Comparison of ENCODE assay signal across 8 cellular contexts in genomic region chr22:38504731-38505594, GRCh38. TPM values are rescaled to one million over a fixed set of nuclear protein-coding genes. Genes with fewer than 3 reads are reported as not detected.
DNase-seq lines count a peak whose midpoint lies in the region; ATAC-seq, FAIRE-seq and TF ChIP-seq lines count a peak whose summit lies in the region.

No MANE protein-coding gene starts in this region.

- DNase-seq in AG04450 (ENCODE audit: low read depth, low spot score) = no peak
- peak; percentile 50 for DNase-seq in T-helper 2 cell treated with Interferon-gamma antibody and Interleukin-4, amounts not matched to agents 5 μg/mL and 100 μg/mL, for 36 hours (ENCODE audit: low spot score)
- no peak for DNase-seq in GM12878 (ENCODE audit: low read depth, low spot score)
- DNase-seq in kidney tubule cell (ENCODE audit: low spot score) = peak; percentile 61
- DNase-seq in stimulated activated CD4-positive, alpha-beta T cell treated with anti-CD3 and anti-CD28 coated beads, Interleukin-4, amount 100 ng/mL, for 24 hours = peak; percentile 62
- DNase-seq in iPS-NIHi11 (ENCODE audit: low spot score) = no peak

- H2AFZ ChIP-seq in GM12878 (ENCODE audit: control insufficient read depth, low read depth, low read length) = no peak overlapping the region

- no peak for TF ChIP-seq CTCF in AG04450 (IDR thresholded peaks at IDR 0.05; ENCODE audit: low read depth, low read length)
- peak; percentile 27; the same call in 1 of the 2 replicates for TF ChIP-seq CTCF in HEK293 (tag by site-specific recombination; IDR thresholded peaks at IDR 0.05)
- TF ChIP-seq CTCF in GM12878 (IDR thresholded peaks at IDR 0.05 in 2 of 3, conservative IDR thresholded peaks at IDR 0.05 in 1 of 3; ENCODE audit: control insufficient read depth in 2 of 3, extremely low read depth in 1 of 3, insufficient read depth in 1 of 3, low read depth in 3 of 3, low read length in 3 of 3) = no peak

- H3K36me3 Mint-ChIP-seq in T-helper 2 cell treated with Interferon-gamma antibody and Interleukin-4, amounts not matched to agents 5 μg/mL and 100 μg/mL, for 36 hours (ENCODE audit: low read depth) = peaks cover 59% of the 10 kb centered on the region

- H3K4me1 Mint-ChIP-seq in T-helper 2 cell treated with Interferon-gamma antibody and Interleukin-4, amounts not matched to agents 5 μg/mL and 100 μg/mL, for 36 hours (ENCODE audit: low read depth) = peaks cover 35% of the 10 kb centered on the region

- H3K36me3 ChIP-seq in HEK293 (ENCODE audit: control insufficient read depth in 2 of 2, insufficient read depth in 1 of 2, low read length in 2 of 2) (peaks cover 32 to 51% of the 10 kb centered on the region in 2 experiments), GM12878 (ENCODE audit: control insufficient read depth in 2 of 2, insufficient read depth in 2 of 2, low read length in 1 of 2) (peaks cover 0 to 30% of the 10 kb centered on the region in 2 experiments)

- H3K27ac Mint-ChIP-seq in T-helper 2 cell treated with Interferon-gamma antibody and Interleukin-4, amounts not matched to agents 5 μg/mL and 100 μg/mL, for 36 hours = peak overlapping the region; percentile 97

- H3K27me3 Mint-ChIP-seq in T-helper 2 cell treated with Interferon-gamma antibody and Interleukin-4, amounts not matched to agents 5 μg/mL and 100 μg/mL, for 36 hours (ENCODE audit: low read depth) = no peaks in the 10 kb centered on the region

- TF ChIP-seq EP300 in GM12878 (IDR thresholded peaks at IDR 0.05; ENCODE audit: borderline replicate concordance in 1 of 2, control insufficient read depth in 1 of 2, low read depth in 2 of 2, low read length in 2 of 2) = no peak

- WGBS in GM12878 (ENCODE audit: insufficient coverage, insufficient replicate concordance, low lambda C conversion rate, missing lambda C conversion rate) = under 1% methylated on average over 40 of the region's 40 CpGs

- peaks cover 7% of the 10 kb centered on the region; the same call in 1 of the 2 replicates for H4K20me1 ChIP-seq in GM12878 (ENCODE audit: control insufficient read depth, insufficient read depth)

- H3K4me2 ChIP-seq in GM12878 (ENCODE audit: control insufficient read depth, insufficient read depth) = peak overlapping the region; percentile 88

- no peak for TF ChIP-seq RAD21 in GM12878 (IDR thresholded peaks at IDR 0.05; ENCODE audit: insufficient read depth, low read depth, low read length)

- SMC1A ChIA-PET in GM12878 (lab: Charles Lee; ENCODE audit: uncharacterized antibody, unreplicated experiment) = no interaction called here

- in situ Hi-C loops in GM12878 (cut with MboI) = no loop called here

- ATAC-seq in GM12878 (peak; percentile 61), HG03457 (IDR thresholded peaks at IDR 0.05; ENCODE audit: unreplicated experiment) (no peak)

- RAD21 ChIA-PET in GM12878 (lab: Charles Lee; ENCODE audit: unreplicated experiment) = no interaction called here

- FAIRE-seq in GM12878 (lab: Jason Lieb, UNC) = peak; percentile 57

- POLR2A ChIA-PET in AG04450 (lab: Yijun Ruan, JAX) = no interaction called here
- POLR2A ChIA-PET in HEK293 (lab: Yijun Ruan, JAX) = no interaction called here
- POLR2A ChIA-PET in GM12878 (lab: Charles Lee) = no interaction called here

- H3K4me1 ChIP-seq in HEK293 (ENCODE audit: control insufficient read depth, insufficient read depth, low read length) (0 out of 2 replicates have a peak, but pooled peaks cover 5% of the 10 kb centered on the region), GM12878 (ENCODE audit: control insufficient read depth, insufficient read depth, low read length) (no peaks in the 10 kb centered on the region; the same call in none of the 2 replicates)

- H3K4me3 ChIP-seq in AG04450 (ENCODE audit: low read depth, low read length) (peak overlapping the region; percentile 83), HEK293 (ENCODE audit: low read depth, low read length) (peak overlapping the region; percentile 79), GM12878 (peak overlapping the region; percentile 96)

- peak overlapping the region; percentile 98 for H3K27ac ChIP-seq in AG04450 (ENCODE audit: low read depth, low read length)
- peak overlapping the region; percentile 100 for H3K27ac ChIP-seq in HEK293 (ENCODE audit: extremely low read depth, low read depth, low read length)
- H3K27ac ChIP-seq in GM12878 (ENCODE audit: control insufficient read depth, insufficient read depth) = peak overlapping the region; percentile 86

- peak overlapping the region; percentile 93 for H3K4me3 Mint-ChIP-seq in T-helper 2 cell treated with Interferon-gamma antibody and Interleukin-4, amounts not matched to agents 5 μg/mL and 100 μg/mL, for 36 hours

- BruUV-seq in GM12878 (replicated peaks; lab: Mats Ljungman, UMichigan) = no TSS peak

- peaks cover 58% of the 10 kb centered on the region for H3K79me2 ChIP-seq in GM12878 (ENCODE audit: control insufficient read depth, insufficient read depth, low read length)

- H3K9me3 Mint-ChIP-seq in T-helper 2 cell treated with Interferon-gamma antibody and Interleukin-4, amounts not matched to agents 5 μg/mL and 100 μg/mL, for 36 hours = no peaks in the 10 kb centered on the region

- peak overlapping the region; percentile 100 for H3K9ac ChIP-seq in GM12878 (ENCODE audit: control insufficient read depth, insufficient read depth, low read length)

- H3K27me3 ChIP-seq in AG04450 (ENCODE audit: control insufficient read depth, insufficient read depth, low read length) (no peaks in the 10 kb centered on the region), GM12878 (replicated peaks in 1 of 2; ENCODE audit: control insufficient read depth in 2 of 2, insufficient read depth in 2 of 2, low read length in 1 of 2) (no peaks in the 10 kb centered on the region)

- H3K9me3 ChIP-seq in AG04450 (ENCODE audit: control insufficient read depth, insufficient read depth, low read length) = peaks cover 7% of the 10 kb centered on the region; the same call in 1 of the 2 replicates
- no peaks in the 10 kb centered on the region for H3K9me3 ChIP-seq in HEK293 (ENCODE audit: control insufficient read depth, insufficient read depth, low read depth, low read length)
- H3K9me3 ChIP-seq in GM12878 (replicated peaks; ENCODE audit: control insufficient read depth, insufficient read depth, low read length) = no peaks in the 10 kb centered on the region

- TF ChIP-seq POLR2A in GM12878 (IDR thresholded peaks at IDR 0.05; ENCODE audit: low read depth, low read length) = peak; percentile 63

- intact Hi-C loops in GM12878 (cut with micrococcal nuclease; ENCODE audit: unreplicated experiment) = loop anchor here (2.0 to 10.0 kb wide), 2 partner anchors 66 to 200 kb away; partner anchors contain the start of genes DMC1, GTPBP1 and JOSD1

- CTCF ChIA-PET in AG04450 (lab: Charles Lee) (no interaction called here), HEK293 (lab: Yijun Ruan, JAX) (no interaction called here), GM12878 (lab: Yijun Ruan, JAX) (no interaction called here)

RNA-seq across cellular contexts. Expression of gene DDX17, which starts 1.1 kb away (rescaled TPM):
- polyA plus RNA-seq in AG04450 (2011; rRNA removed) (348 and 426 TPM in 2 replicates), GM12878 (2011; rRNA removed) (778 and 793 TPM in 2 replicates), GM12878 (2014; fragmentation: Illumina TruSeq; extraction: Trizol) (310 and 395 TPM in 2 replicates), GM12878 (2014; fragmentation: Nextera tagmentation; extraction: Ambion mirVana) (10 to 100 TPM; 47.1 to 91.4 TPM), GM12878 (2014; rRNA removed) (430 and 457 TPM in 2 replicates), GM12878 (2016; fragmentation: Nextera tagmentation; extraction: Ambion mirVana) (10 to 100 TPM; 25.2 to 30.9 TPM)
- polyA minus RNA-seq in AG04450 (2011; rRNA and poly(A)+ RNA removed) = 503 and 507 TPM in 2 replicates
- total RNA-seq in GM12878 (2013; cell fraction: nucleolus; rRNA removed) = 1,768 and 1,800 TPM in 2 replicates
- total RNA-seq in GM12878 (2014; rRNA removed) (377 and 419 TPM in 2 replicates), GM12878 (2014; rRNA removed; fragmentation: Illumina TruSeq; extraction: Trizol) (223 and 233 TPM in 2 replicates), GM12878 (2021) (340 and 342 TPM in 2 replicates)
- 163 TPM for polyA plus RNA-seq in GM12878 (2011; ENCODE audit: low read depth)
- polyA plus RNA-seq in GM12878 (2011; cell fraction: cytosol; rRNA removed) = 427 and 428 TPM in 2 replicates
- 1,697 and 1,958 TPM in 2 replicates for polyA plus RNA-seq in GM12878 (2011; cell fraction: nucleus; rRNA removed)
- 206 and 224 TPM in 2 replicates for polyA plus RNA-seq in GM12878 (2012)
- polyA minus RNA-seq in GM12878 (2011; rRNA and poly(A)+ RNA removed) = 499 and 606 TPM in 2 replicates
- 150 and 173 TPM in 2 replicates for polyA minus RNA-seq in GM12878 (2011; cell fraction: cytosol; rRNA and poly(A)+ RNA removed)
- polyA minus RNA-seq in GM12878 (2011; cell fraction: nucleus; rRNA and poly(A)+ RNA removed) = 520 and 693 TPM in 2 replicates

RNA-seq across cellular contexts. Expression of gene KDELR3, which starts 37.1 kb away (rescaled TPM):
- polyA plus RNA-seq in AG04450 (2011; rRNA removed) (223 and 278 TPM in 2 replicates), GM12878 (2011; rRNA removed) (0.98 and 1.4 TPM in 2 replicates), GM12878 (2014; fragmentation: Illumina TruSeq; extraction: Trizol) (0.25 and 0.43 TPM in 2 replicates), GM12878 (2014; fragmentation: Nextera tagmentation; extraction: Ambion mirVana) (under 1 TPM; 0.24 TPM), GM12878 (2014; rRNA removed) (0.15 and 0.36 TPM in 2 replicates), GM12878 (2016; fragmentation: Nextera tagmentation; extraction: Ambion mirVana) (under 1 TPM; 0.32 to 0.36 TPM)
- 85.4 and 95.8 TPM in 2 replicates for polyA minus RNA-seq in AG04450 (2011; rRNA and poly(A)+ RNA removed)
- 0.50 and 0.61 TPM in 2 replicates for total RNA-seq in GM12878 (2013; cell fraction: nucleolus; rRNA removed)
- total RNA-seq in GM12878 (2014; rRNA removed) (0.45 TPM in 1 of 2 replicates, not detected in the other), GM12878 (2014; rRNA removed; fragmentation: Illumina TruSeq; extraction: Trizol) (0.18 TPM in 1 of 2 replicates, not detected in the other), GM12878 (2021) (0.18 and 0.19 TPM in 2 replicates)
- polyA plus RNA-seq in GM12878 (2011; ENCODE audit: low read depth) = 2.3 TPM
- polyA plus RNA-seq in GM12878 (2011; cell fraction: cytosol; rRNA removed) = 0.90 and 1.1 TPM in 2 replicates
- polyA plus RNA-seq in GM12878 (2011; cell fraction: nucleus; rRNA removed) = 0.24 and 0.34 TPM in 2 replicates
- polyA plus RNA-seq in GM12878 (2012) = 1.8 and 2.4 TPM in 2 replicates
- polyA minus RNA-seq in GM12878 (2011; rRNA and poly(A)+ RNA removed) = 0.62 and 1.1 TPM in 2 replicates
- polyA minus RNA-seq in GM12878 (2011; cell fraction: cytosol; rRNA and poly(A)+ RNA removed) = not detected in 2 replicates
- polyA minus RNA-seq in GM12878 (2011; cell fraction: nucleus; rRNA and poly(A)+ RNA removed) = not detected in 2 replicates

RNA-seq across cellular contexts. Expression of gene KCNJ4, which starts 50.0 kb away (rescaled TPM):
- polyA plus RNA-seq in AG04450 (2011; rRNA removed) (not detected in 2 replicates), GM12878 (2011; rRNA removed) (not detected in 2 replicates), GM12878 (2014; fragmentation: Illumina TruSeq; extraction: Trizol) (not detected in 2 replicates), GM12878 (2014; fragmentation: Nextera tagmentation; extraction: Ambion mirVana) (not detected), GM12878 (2014; rRNA removed) (not detected in 2 replicates), GM12878 (2016; fragmentation: Nextera tagmentation; extraction: Ambion mirVana) (not detected)
- not detected in 2 replicates for polyA minus RNA-seq in AG04450 (2011; rRNA and poly(A)+ RNA removed)
- total RNA-seq in GM12878 (2013; cell fraction: nucleolus; rRNA removed) = not detected in 2 replicates
- total RNA-seq in GM12878 (2014; rRNA removed) (not detected in 2 replicates), GM12878 (2014; rRNA removed; fragmentation: Illumina TruSeq; extraction: Trizol) (not detected in 2 replicates), GM12878 (2021) (not detected in 2 replicates)
- polyA plus RNA-seq in GM12878 (2011; ENCODE audit: low read depth) = 0.12 TPM
- polyA plus RNA-seq in GM12878 (2011; cell fraction: cytosol; rRNA removed) = not detected in 2 replicates
- polyA plus RNA-seq in GM12878 (2011; cell fraction: nucleus; rRNA removed) = not detected in 2 replicates
- polyA plus RNA-seq in GM12878 (2012) = 0.07 and 0.13 TPM in 2 replicates
- polyA minus RNA-seq in GM12878 (2011; rRNA and poly(A)+ RNA removed) = not detected in 2 replicates
- not detected in 2 replicates for polyA minus RNA-seq in GM12878 (2011; cell fraction: cytosol; rRNA and poly(A)+ RNA removed)
- not detected in 2 replicates for polyA minus RNA-seq in GM12878 (2011; cell fraction: nucleus; rRNA and poly(A)+ RNA removed)

Comparison
In these comparisons a context has a peak if more than half of its experiments do, and no peak if none do; other contexts are left out.
1. DNase-seq: peak in T-helper 2 cell treated with Interferon-gamma antibody and Interleukin-4, amounts not matched to agents 5 μg/mL and 100 μg/mL, for 36 hours (single experiment), kidney tubule cell (single experiment) and stimulated activated CD4-positive, alpha-beta T cell treated with anti-CD3 and anti-CD28 coated beads, Interleukin-4, amount 100 ng/mL, for 24 hours (single experiment); none in AG04450 (single experiment), GM12878 (single experiment) and iPS-NIHi11 (single experiment).
2. RNA of gene KDELR3, which starts 37.1 kb away (polyA plus RNA-seq): 223 to 278 TPM in AG04450; 0.15 to 2.4 TPM in GM12878; every median in the first group is over 10 times any median in the second.
3. Peak in every context shown above with its lines, with median percentiles within 50 percentile points of each other: H3K27ac ChIP-seq and H3K4me3 ChIP-seq.